Comparison of ENCODE assay signal across 9 cellular contexts in the genomic region with DNA sequence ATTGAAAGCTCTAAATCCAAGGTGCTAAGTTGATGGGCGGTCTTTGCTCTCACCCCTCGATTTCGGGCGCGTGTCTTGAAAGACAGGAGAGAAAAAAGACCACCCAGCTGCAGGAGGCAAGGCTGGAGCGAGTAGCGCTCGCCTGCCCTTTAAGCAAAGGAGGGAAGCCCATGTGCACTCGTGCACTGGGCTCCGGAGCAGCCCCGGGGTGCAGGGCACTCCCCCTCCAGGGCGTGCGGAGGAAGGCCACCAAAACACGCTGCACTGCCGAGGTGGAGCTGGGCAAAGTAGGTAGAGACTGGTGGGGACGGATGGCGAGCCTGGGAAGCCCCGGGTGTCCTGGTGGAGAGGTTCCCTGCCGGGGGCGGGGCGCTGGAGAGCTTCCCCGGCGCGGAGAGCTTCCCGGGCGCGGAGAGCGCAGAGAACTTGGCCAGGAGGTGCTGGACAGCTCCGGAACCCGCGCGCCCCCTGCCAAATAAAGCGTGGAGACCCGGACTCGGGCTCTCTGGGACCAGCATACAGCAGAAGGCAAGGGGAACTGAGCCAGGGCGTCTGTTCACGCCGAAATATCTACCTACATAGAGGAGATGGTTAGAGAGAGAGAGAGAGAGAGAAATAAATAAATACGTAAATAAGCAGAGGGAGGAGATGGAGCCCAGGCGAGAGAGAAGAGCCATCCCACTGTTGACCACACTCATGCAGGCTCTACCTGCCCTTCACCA. TPM values are rescaled to one million over a fixed set of nuclear protein-coding genes. Genes with fewer than 3 reads are reported as not detected.
DNase-seq lines count a peak whose midpoint lies in the region; FAIRE-seq and TF ChIP-seq lines count a peak whose summit lies in the region.
"Had no signal": no experiment of that assay in that cellular context is flagged by ENCODE, and none has a peak within 500 bp of the region (broad histone marks: within the 10 kb centered on the region; RNA-seq: fewer than 3 reads in every experiment).

No MANE protein-coding gene starts in this region.

- no peak for FAIRE-seq in frontal cortex (lab: Jason Lieb, UNC)

- no peak overlapping the region for H3K27ac ChIP-seq in ovary
- H3K27ac ChIP-seq: HL-60 had no signal

- H3K27me3 ChIP-seq in H7 (ENCODE audit: control insufficient read depth, insufficient read depth, low read length): peaks cover 6% of the 10 kb centered on the region
- no peaks in the 10 kb centered on the region for H3K27me3 ChIP-seq in ovary

- peak overlapping the region; percentile 73 for H3K4me3 ChIP-seq in H7 (ENCODE audit: insufficient read depth, low read depth, low read length)
- peak overlapping the region; percentile 41 for H3K4me3 ChIP-seq in ovary

- WGBS in ovary, 3 donors: 1 to 2% (median 2%) methylated on average over 33 to 40 of the region's 40 CpGs

- TF ChIP-seq CTCF in ovary (IDR thresholded peaks at IDR 0.05): no peak

- no peak for TF ChIP-seq EP300 in ovary (IDR thresholded peaks at IDR 0.05)

- no peaks in the 10 kb centered on the region for H3K36me3 ChIP-seq in H7 (replicated peaks; ENCODE audit: control insufficient read depth, insufficient read depth, low read length)
- no peaks in the 10 kb centered on the region for H3K36me3 ChIP-seq in ovary

- intact Hi-C loops in ovary (cut with DNase I): no loop called here

- H3K4me1 ChIP-seq in ovary (ENCODE audit: insufficient read depth): no peaks in the 10 kb centered on the region

- H3K9me3 ChIP-seq in ovary: no peaks in the 10 kb centered on the region

- no peak for TF ChIP-seq POLR2A in ovary (IDR thresholded peaks at IDR 0.05)

- DNase-seq in COR-L47 (lab: John Stamatoyannopoulos, UW) (peak; percentile 2), H7 (peak; percentile 75), NCI-H774 (lab: John Stamatoyannopoulos, UW) (peak; percentile 79), frontal cortex (ENCODE audit: low spot score in 2 of 2) (peak; percentile 24 to 44), ovary (peak in 1 of 5 donors; percentile 19), NCI-H1048 (lab: John Stamatoyannopoulos, UW) (no peak), KG1 (lab: John Stamatoyannopoulos, UW) (no peak)
- peak; percentile 30 for DNase-seq in activated gamma-delta T cell treated with anti-CD3 and anti-CD28 coated beads, Interleukin-2, amount 50 U/mL, for 16 hours (ENCODE audit: low read depth)

RNA-seq across cellular contexts. Expression of gene NELL2, which starts 0.6 kb away (rescaled TPM):
- 35.7 and 38.8 TPM in 2 replicates for total RNA-seq in H7 (2014; rRNA removed; shearing (Covaris generic))
- total RNA-seq in frontal cortex: 2,116 TPM
- total RNA-seq in ovary: 100 to 1,000 TPM in 1 of 7 donors, 1 to 10 TPM in 4, under 1 TPM in 2; 0.15 to 114 (median 1.6) TPM
- polyA plus RNA-seq in ovary: 1 to 10 TPM; 1.7 to 3.4 TPM

Comparison
In these comparisons a context has a peak if more than half of its experiments do, and no peak if none do; other contexts are left out.
1. DNase-seq: peak in COR-L47 (single experiment), H7 (single experiment), NCI-H774 (single experiment), activated gamma-delta T cell treated with anti-CD3 and anti-CD28 coated beads, Interleukin-2, amount 50 U/mL, for 16 hours (single experiment) and frontal cortex (2 of 2); none in NCI-H1048 (single experiment) and KG1 (single experiment).
2. RNA of gene NELL2, which starts 0.6 kb away (total RNA-seq): 2,116 TPM in frontal cortex (single experiment); 35.7 to 38.8 TPM in H7 and 0.15 to 114 TPM in ovary; every median in the first group is over 10 times any median in the second.